In the genomic region with DNA sequence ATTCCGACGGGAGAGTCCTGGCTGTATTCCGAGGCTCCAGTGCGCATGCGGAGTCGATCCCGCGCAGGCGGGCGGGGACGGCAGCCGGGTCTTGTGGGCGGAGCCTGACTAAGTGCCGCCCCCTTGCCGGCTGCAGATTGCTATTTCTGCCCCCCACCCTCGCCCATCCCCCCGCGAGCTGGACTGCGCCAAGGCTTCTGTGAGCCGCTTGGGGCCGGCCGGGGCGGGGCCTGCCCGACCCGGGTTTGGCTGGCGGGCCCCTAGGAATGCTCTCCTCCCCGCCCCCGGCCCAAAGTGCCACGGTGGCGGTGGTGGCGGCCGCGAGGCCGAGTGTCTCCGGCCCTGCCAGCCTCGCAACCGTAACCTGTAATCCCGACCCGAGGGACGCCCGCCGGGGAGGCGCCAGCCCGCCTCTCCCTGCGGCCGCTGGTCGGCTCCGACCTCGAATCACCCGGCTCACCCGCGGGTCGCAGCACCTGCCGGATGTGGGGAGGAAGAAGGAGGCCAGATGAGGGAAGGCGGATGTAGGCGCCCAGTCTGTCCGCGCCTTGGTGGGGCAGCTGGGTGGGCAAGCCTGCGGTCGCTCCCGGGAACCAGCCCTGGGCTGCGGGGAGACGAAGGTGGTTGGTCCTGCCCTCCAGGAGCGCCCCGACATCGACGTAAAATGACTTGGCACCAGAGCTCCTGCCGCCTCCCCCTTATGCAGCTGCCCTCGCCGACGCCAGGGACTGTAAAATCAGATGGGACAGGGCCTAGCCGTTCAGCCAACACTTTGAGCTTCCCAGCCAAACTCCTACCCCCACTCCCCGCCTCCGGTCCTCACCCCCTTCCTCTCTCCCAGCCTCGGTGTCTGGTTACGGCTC, we compare ENCODE assay signal across 7 cellular contexts.
DNase-seq lines count a peak whose midpoint lies in the region; TF ChIP-seq lines count a peak whose summit lies in the region.

No MANE protein-coding gene starts in this region.

- POLR2A ChIA-PET in HEK293T (lab: Yijun Ruan, JAX) = interaction anchor here (0.7 to 9.2 kb wide), 23 partner anchors 9 to 85 kb away, joined by 3 to 81 read pairs (median 4); partner anchors contain the start of genes PDZD7 and SFXN3

- DNase-seq in HEK293T (ENCODE audit: extremely low spot score) (peak; percentile 99), MV-4-11 (lab: John Stamatoyannopoulos, UW) (peak; percentile 89), SKM-1 (lab: John Stamatoyannopoulos, UW; ENCODE audit: unreplicated experiment) (peak; percentile 82), anterior cingulate cortex (lab: John Stamatoyannopoulos, UW) (peak in 48 of 58 donors; percentile 53 to 95 (median 88)), hepatic stellate cell (ENCODE audit: low spot score) (peak; percentile 98), retina (peak; percentile 99)

- peak overlapping the region; percentile 84 for H3K4me3 ChIP-seq in GM12875 (ENCODE audit: low read depth, low read length)

- CTCF ChIA-PET in HEK293T (lab: Yijun Ruan, JAX) = interaction anchor here (0.5 to 4.5 kb wide), 14 partner anchors 10 to 93 kb away, joined by 3 to 30 read pairs (median 6); no protein-coding TSS in a partner anchor

- no peak for TF ChIP-seq CTCF in GM12875 (IDR thresholded peaks at IDR 0.05; ENCODE audit: borderline replicate concordance, insufficient read depth, low read depth, low read length)

TF ChIP-seq in HEK293T, 16 proteins besides CTCF, POLR2A, EP300 and RAD21:
- TF ChIP-seq L3MBTL2 (conservative IDR thresholded peaks at IDR 0.05) (peak; percentile 69; the same call in 1 of the 2 replicates), PKNOX1 (IDR thresholded peaks at IDR 0.05) (no peak), LEF1 (IDR thresholded peaks at IDR 0.05; ENCODE audit: borderline replicate concordance) (peak; percentile 66; the same call in 1 of the 2 replicates)

Comparison
In these comparisons a context has a peak if more than half of its experiments do, and no peak if none do; other contexts are left out.
1. Peak in every context shown above with its lines: DNase-seq and H3K4me3 ChIP-seq.